1 cellular context compared by ENCODE assay signal in the genomic region with DNA sequence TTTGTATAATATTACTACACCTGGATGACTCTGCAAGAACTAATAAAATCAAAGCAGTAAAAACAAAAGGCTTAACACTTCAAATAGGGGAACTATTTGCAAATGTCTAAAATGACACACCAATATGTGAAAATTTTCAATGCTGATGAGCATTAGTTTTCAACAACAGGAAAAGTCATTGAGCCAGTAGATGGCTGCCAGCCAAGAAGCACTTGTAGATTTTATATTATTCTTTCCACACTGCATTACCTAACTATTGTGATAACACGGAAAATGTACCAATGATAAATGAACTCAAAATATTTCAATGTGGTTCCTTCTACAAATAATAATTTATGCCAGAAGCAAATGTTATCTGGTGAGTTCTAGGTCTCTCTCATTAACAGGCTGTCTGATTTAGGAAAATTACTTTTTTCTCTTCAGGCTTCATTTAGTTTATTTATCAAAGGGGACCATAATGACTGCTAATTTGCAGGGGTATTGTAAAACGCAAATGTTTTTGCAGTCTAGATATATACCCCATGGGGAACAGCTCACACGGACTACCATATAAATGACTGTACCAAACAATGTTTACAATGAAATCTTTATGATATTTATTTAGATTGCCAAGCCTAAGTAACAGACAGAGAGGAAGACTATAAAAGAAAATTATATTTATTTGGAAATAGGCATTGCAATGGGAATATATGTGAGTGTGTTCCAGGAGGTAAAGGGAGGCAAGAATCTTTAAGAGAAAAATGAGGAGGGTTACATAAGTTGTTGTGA.
TF ChIP-seq lines count a peak whose summit lies in the region.

No MANE protein-coding gene starts in this region.

TF ChIP-seq in IMR-90, 13 proteins besides CTCF, POLR2A, EP300 and RAD21 (continued from another document):
- TF ChIP-seq SMC3 (IDR thresholded peaks at IDR 0.05; ENCODE audit: low read depth, low read length) (no peak), CHD1 (IDR thresholded peaks at IDR 0.05; ENCODE audit: low read depth, low read length) (no peak), CEBPB (IDR thresholded peaks at IDR 0.05; ENCODE audit: low read depth, low read length) (no peak), FOS (IDR thresholded peaks at IDR 0.05; ENCODE audit: low read depth, low read length) (no peak), MAZ (IDR thresholded peaks at IDR 0.05; ENCODE audit: borderline replicate concordance, low read depth, low read length) (no peak), RCOR1 (IDR thresholded peaks at IDR 0.05; ENCODE audit: insufficient replicate concordance, low read length) (no peak)
- TF ChIP-seq, protein P1, sequence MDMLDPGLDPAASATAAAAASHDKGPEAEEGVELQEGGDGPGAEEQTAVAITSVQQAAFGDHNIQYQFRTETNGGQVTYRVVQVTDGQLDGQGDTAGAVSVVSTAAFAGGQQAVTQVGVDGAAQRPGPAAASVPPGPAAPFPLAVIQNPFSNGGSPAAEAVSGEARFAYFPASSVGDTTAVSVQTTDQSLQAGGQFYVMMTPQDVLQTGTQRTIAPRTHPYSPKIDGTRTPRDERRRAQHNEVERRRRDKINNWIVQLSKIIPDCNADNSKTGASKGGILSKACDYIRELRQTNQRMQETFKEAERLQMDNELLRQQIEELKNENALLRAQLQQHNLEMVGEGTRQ (IDR thresholded peaks at IDR 0.05; ENCODE audit: low read depth, low read length) = no peak
